1 cellular context compared by ENCODE assay signal in genomic region chr17:82195675-82196258, GRCh38.
TF ChIP-seq lines count a peak whose summit lies in the region.

No MANE protein-coding gene starts in this region.

TF ChIP-seq in IMR-90, 13 proteins besides CTCF, POLR2A, EP300 and RAD21:
- no peak for TF ChIP-seq CEBPB (IDR thresholded peaks at IDR 0.05; ENCODE audit: low read depth, low read length)
- no peak for TF ChIP-seq BHLHE40 (IDR thresholded peaks at IDR 0.05; ENCODE audit: low read depth, low read length)
- no peak for TF ChIP-seq MXI1 (IDR thresholded peaks at IDR 0.05; ENCODE audit: borderline replicate concordance, low read depth, low read length)
- no peak for TF ChIP-seq MAZ (IDR thresholded peaks at IDR 0.05; ENCODE audit: borderline replicate concordance, low read depth, low read length)
- TF ChIP-seq SMC3 (IDR thresholded peaks at IDR 0.05; ENCODE audit: low read depth, low read length) = no peak
- TF ChIP-seq USF2 (IDR thresholded peaks at IDR 0.05; ENCODE audit: low read depth, low read length) = no peak
- TF ChIP-seq CHD1 (IDR thresholded peaks at IDR 0.05; ENCODE audit: low read depth, low read length) = no peak
- TF ChIP-seq NFE2L2 (IDR thresholded peaks at IDR 0.05; ENCODE audit: low read depth, low read length) = no peak
- no peak for TF ChIP-seq ELK1 (IDR thresholded peaks at IDR 0.05; ENCODE audit: borderline replicate concordance, low read depth, low read length)
- no peak for TF ChIP-seq MAFK (IDR thresholded peaks at IDR 0.05; ENCODE audit: low read depth, low read length)
- no peak for TF ChIP-seq RCOR1 (IDR thresholded peaks at IDR 0.05; ENCODE audit: insufficient replicate concordance, low read length)
